Comparison of ENCODE assay signal across 8 cellular contexts in genomic region chr3:141402476-141403171, GRCh38. TPM values are rescaled to one million over a fixed set of nuclear protein-coding genes. Genes with fewer than 3 reads are reported as not detected.
DNase-seq lines count a peak whose midpoint lies in the region; ATAC-seq and TF ChIP-seq lines count a peak whose summit lies in the region.

No MANE protein-coding gene starts in this region.

- peak overlapping the region; percentile 83 for H3K4me3 ChIP-seq in GM08714 (ENCODE audit: low read length)
- peak overlapping the region; percentile 67 for H3K4me3 ChIP-seq in lung

- H3K4me1 ChIP-seq in lung (ENCODE audit: control insufficient read depth in 2 of 2, insufficient read depth in 2 of 2, low read length in 2 of 2): peaks cover 4 to 14% of the 10 kb centered on the region in 2 donors

- peaks cover 11% of the 10 kb centered on the region in 2 donors for H3K36me3 ChIP-seq in lung (ENCODE audit: control insufficient read depth in 2 of 2, insufficient read depth in 2 of 2, low read length in 2 of 2)

- TF ChIP-seq CTCF in lung (IDR thresholded peaks at IDR 0.05; ENCODE audit: control extremely low read depth, extremely low read depth): no peak

- ATAC-seq in GM21723 (IDR thresholded peaks at IDR 0.05; ENCODE audit: unreplicated experiment): peak; percentile 42
- ATAC-seq in lung (ENCODE audit: insufficient read depth, low FRiP score): peak; percentile 69

- WGBS in lung, 2 donors: 1% methylated on average over 44 to 58 of the region's 58 CpGs

- H3K27me3 ChIP-seq in lung (ENCODE audit: control insufficient read depth, insufficient read depth): no peaks in the 10 kb centered on the region

- H3K9me3 ChIP-seq in lung (ENCODE audit: control insufficient read depth in 2 of 2, insufficient read depth in 1 of 2, low read length in 1 of 2): no peaks in the 10 kb centered on the region

- DNase-seq in Kasumi-1 (lab: John Stamatoyannopoulos, UW) (peak; percentile 6 to 7), lung (ENCODE audit: low spot score) (peak; percentile 64), NCI-H1930 (lab: John Stamatoyannopoulos, UW) (no peak)
- DNase-seq in activated CD4-positive, alpha-beta T cell treated with anti-CD3 and anti-CD28 coated beads, Interleukin-2, amount 50 U/mL, for 1 hour: peak; percentile 46
- DNase-seq in effector CD8-positive, alpha-beta T cell (lab: John Stamatoyannopoulos, UW): peak; percentile 37
- DNase-seq in stimulated activated CD8-positive, alpha-beta memory T cell treated with anti-CD3 and anti-CD28 coated beads, Interleukin-4, amount 100 ng/mL, for 24 hours (ENCODE audit: low read depth): peak; percentile 20

- H3K27ac ChIP-seq in lung (ENCODE audit: low read depth in 1 of 2, low read length in 1 of 2): peak overlapping the region; percentile 99 to 100

RNA-seq across cellular contexts. Expression of gene ZBTB38, which starts 34.3 kb away (rescaled TPM):
- 100 to 1,000 TPM in 1 of 2 donors, 10 to 100 TPM in 1; 83.0 to 111 TPM for total RNA-seq in lung
- 10 to 100 TPM in 1 of 2 donors, 1 to 10 TPM in 1; 9.3 to 24.1 TPM for polyA plus RNA-seq in lung

Comparison
In these comparisons a context has a peak if more than half of its experiments do, and no peak if none do; other contexts are left out.
1. DNase-seq: peak in Kasumi-1 (2 of 2), activated CD4-positive, alpha-beta T cell treated with anti-CD3 and anti-CD28 coated beads, Interleukin-2, amount 50 U/mL, for 1 hour (single experiment), effector CD8-positive, alpha-beta T cell (single experiment), lung (single experiment) and stimulated activated CD8-positive, alpha-beta memory T cell treated with anti-CD3 and anti-CD28 coated beads, Interleukin-4, amount 100 ng/mL, for 24 hours (single experiment); none in NCI-H1930 (0 of 2).